In genomic region chr6:51025082-51025777, GRCh38 we compare ENCODE assay signal across 1 cellular context.
TF ChIP-seq lines count a peak whose summit lies in the region.

No MANE protein-coding gene starts in this region.

TF ChIP-seq in K562, 482 proteins besides CTCF, POLR2A, EP300 and RAD21 (continued from another document and continues in another):
- TF ChIP-seq GTF3C2 (IDR thresholded peaks at IDR 0.05; ENCODE audit: borderline replicate concordance, extremely low read depth, insufficient read length) (no peak), EZH2 (IDR thresholded peaks at IDR 0.05; ENCODE audit: borderline replicate concordance, low read depth, low read length) (no peak), ZNF408 (CRISPR knock-in tag; IDR thresholded peaks at IDR 0.05; ENCODE audit: low read depth) (no peak), RBM22 (IDR thresholded peaks at IDR 0.05; ENCODE audit: low read depth, low read length, poor library complexity, severe bottlenecking) (no peak), POLR3G (IDR thresholded peaks at IDR 0.05; ENCODE audit: extremely low read depth, insufficient read length, insufficient replicate concordance) (no peak), STAG1 (CRISPR knock-in tag; IDR thresholded peaks at IDR 0.05; ENCODE audit: borderline replicate concordance) (no peak), VEZF1 (CRISPR knock-in tag; IDR thresholded peaks at IDR 0.05) (peak; percentile 34; the same call in 1 of the 2 replicates), DACH1 (IDR thresholded peaks at IDR 0.05; ENCODE audit: partially characterized antibody) (peak; percentile 88), MYBL2 (IDR thresholded peaks at IDR 0.05; ENCODE audit: low read depth) (no peak), MYBL2 (CRISPR knock-in tag; IDR thresholded peaks at IDR 0.05; ENCODE audit: borderline replicate concordance) (no peak), RB1 (IDR thresholded peaks at IDR 0.05; ENCODE audit: low read depth) (no peak), FOXJ2 (tag; IDR thresholded peaks at IDR 0.05) (no peak), TBL1XR1 (IDR thresholded peaks at IDR 0.05; ENCODE audit: low read length in 2 of 2) (no peak), LARP7 (IDR thresholded peaks at IDR 0.05) (no peak), MCM2 (IDR thresholded peaks at IDR 0.05; ENCODE audit: low read depth) (no peak), ZNF592 (IDR thresholded peaks at IDR 0.05) (peak; percentile 85), IRF9 (tag; IDR thresholded peaks at IDR 0.05) (no peak), ZNF133 (CRISPR knock-in tag; IDR thresholded peaks at IDR 0.05) (no peak), RREB1 (CRISPR knock-in tag; IDR thresholded peaks at IDR 0.05) (no peak), GABPA (tag; conservative IDR thresholded peaks at IDR 0.05; ENCODE audit: low read depth) (no peak), ZNF3 (CRISPR knock-in tag; IDR thresholded peaks at IDR 0.05) (no peak), ZNF561 (CRISPR knock-in tag; conservative IDR thresholded peaks at IDR 0.05) (no peak), ZBTB5 (IDR thresholded peaks at IDR 0.05) (no peak), RUNX1 (IDR thresholded peaks at IDR 0.05; ENCODE audit: low read depth) (no peak), MBD2 (IDR thresholded peaks at IDR 0.05; ENCODE audit: borderline replicate concordance, low read depth) (peak; percentile 54), TGIF2 (CRISPR knock-in tag; IDR thresholded peaks at IDR 0.05) (no peak), ZFP30 (CRISPR knock-in tag; IDR thresholded peaks at IDR 0.05; ENCODE audit: borderline replicate concordance) (no peak), POLR2B (IDR thresholded peaks at IDR 0.05; ENCODE audit: low read depth, partially characterized antibody) (peak; percentile 23), RBM34 (IDR thresholded peaks at IDR 0.05; ENCODE audit: borderline replicate concordance, insufficient read depth, low read length) (no peak), ZNF12 (CRISPR knock-in tag; IDR thresholded peaks at IDR 0.05) (no peak), CBX3 (IDR thresholded peaks at IDR 0.05; ENCODE audit: borderline replicate concordance in 1 of 2, low read length in 2 of 2) (peak in 1 of 2 experiments; percentile 28; a peak in 1 of 3 replicates), ILK (tag; IDR thresholded peaks at IDR 0.05; ENCODE audit: borderline replicate concordance, low read depth) (no peak), FOXJ3 (CRISPR knock-in tag; IDR thresholded peaks at IDR 0.05) (no peak), NELFE (IDR thresholded peaks at IDR 0.05; ENCODE audit: insufficient read depth, insufficient read length) (no peak), MITF (IDR thresholded peaks at IDR 0.05) (no peak), ZNF449 (CRISPR knock-in tag; IDR thresholded peaks at IDR 0.05) (no peak), ZNF316 (IDR thresholded peaks at IDR 0.05) (peak; percentile 66), HIVEP1 (CRISPR knock-in tag; IDR thresholded peaks at IDR 0.05) (no peak)
